ENCODE assay signal across 2 cellular contexts in the genomic region with DNA sequence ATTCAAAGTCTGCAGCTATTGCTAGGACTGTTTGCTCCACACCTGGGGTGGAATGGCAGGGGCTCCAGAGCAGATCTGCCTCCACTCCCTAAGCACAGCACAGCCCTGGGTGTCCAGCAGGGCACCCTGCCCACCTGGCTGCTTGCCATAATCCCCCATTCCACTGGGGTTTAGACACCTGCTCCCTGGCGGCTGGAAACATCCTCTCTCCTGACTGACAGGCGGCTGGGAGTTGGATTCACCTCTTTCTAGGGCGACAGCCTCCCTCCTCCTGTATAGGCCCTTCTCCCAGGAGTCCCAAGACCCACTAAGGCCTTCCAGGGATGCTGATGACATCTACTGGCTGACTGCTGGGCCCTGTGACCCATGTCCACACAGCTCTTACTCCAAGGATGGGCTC.
TF ChIP-seq lines count a peak whose summit lies in the region.

No MANE protein-coding gene starts in this region.

TF ChIP-seq in SK-N-SH, 30 proteins besides CTCF, POLR2A, EP300 and RAD21 (continued from another document):
- TF ChIP-seq RFX5 (IDR thresholded peaks at IDR 0.05; ENCODE audit: low read length): no peak
- TF ChIP-seq IRF3 (IDR thresholded peaks at IDR 0.05; ENCODE audit: low read depth, low read length): no peak
- TF ChIP-seq POLR2AphosphoS5 (IDR thresholded peaks at IDR 0.05; ENCODE audit: low read depth, low read length): no peak
- no peak for TF ChIP-seq MXI1 (IDR thresholded peaks at IDR 0.05; ENCODE audit: low read depth, low read length)

TF ChIP-seq in SK-N-SH treated with all-trans-retinoic acid at 6 μM for 48 hours, 23 proteins besides CTCF, POLR2A, EP300 and RAD21 (continued from another document):
- TF ChIP-seq CREB5 (CRISPR knock-in tag; IDR thresholded peaks at IDR 0.05; ENCODE audit: low read depth) (no peak), GLIS3 (CRISPR knock-in tag; IDR thresholded peaks at IDR 0.05) (no peak)
- TF ChIP-seq, protein P1, sequence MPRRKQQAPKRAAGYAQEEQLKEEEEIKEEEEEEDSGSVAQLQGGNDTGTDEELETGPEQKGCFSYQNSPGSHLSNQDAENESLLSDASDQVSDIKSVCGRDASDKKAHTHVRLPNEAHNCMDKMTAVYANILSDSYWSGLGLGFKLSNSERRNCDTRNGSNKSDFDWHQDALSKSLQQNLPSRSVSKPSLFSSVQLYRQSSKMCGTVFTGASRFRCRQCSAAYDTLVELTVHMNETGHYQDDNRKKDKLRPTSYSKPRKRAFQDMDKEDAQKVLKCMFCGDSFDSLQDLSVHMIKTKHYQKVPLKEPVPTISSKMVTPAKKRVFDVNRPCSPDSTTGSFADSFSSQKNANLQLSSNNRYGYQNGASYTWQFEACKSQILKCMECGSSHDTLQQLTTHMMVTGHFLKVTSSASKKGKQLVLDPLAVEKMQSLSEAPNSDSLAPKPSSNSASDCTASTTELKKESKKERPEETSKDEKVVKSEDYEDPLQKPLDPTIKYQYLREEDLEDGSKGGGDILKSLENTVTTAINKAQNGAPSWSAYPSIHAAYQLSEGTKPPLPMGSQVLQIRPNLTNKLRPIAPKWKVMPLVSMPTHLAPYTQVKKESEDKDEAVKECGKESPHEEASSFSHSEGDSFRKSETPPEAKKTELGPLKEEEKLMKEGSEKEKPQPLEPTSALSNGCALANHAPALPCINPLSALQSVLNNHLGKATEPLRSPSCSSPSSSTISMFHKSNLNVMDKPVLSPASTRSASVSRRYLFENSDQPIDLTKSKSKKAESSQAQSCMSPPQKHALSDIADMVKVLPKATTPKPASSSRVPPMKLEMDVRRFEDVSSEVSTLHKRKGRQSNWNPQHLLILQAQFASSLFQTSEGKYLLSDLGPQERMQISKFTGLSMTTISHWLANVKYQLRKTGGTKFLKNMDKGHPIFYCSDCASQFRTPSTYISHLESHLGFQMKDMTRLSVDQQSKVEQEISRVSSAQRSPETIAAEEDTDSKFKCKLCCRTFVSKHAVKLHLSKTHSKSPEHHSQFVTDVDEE (CRISPR knock-in tag; IDR thresholded peaks at IDR 0.05): no peak
